ENCODE assay signal across 19 cellular contexts in genomic region chr16:74291176-74291575, GRCh38. TPM values are rescaled to one million over a fixed set of nuclear protein-coding genes. Genes with fewer than 3 reads are reported as not detected.
A peak's percentile ranks its signal among the peaks of the same experiment; 100 is the strongest.
DNase-seq lines count a peak whose midpoint lies in the region; ATAC-seq, FAIRE-seq and TF ChIP-seq lines count a peak whose summit lies in the region.
"Had no signal": no experiment of that assay in that cellular context is flagged by ENCODE, and none has a peak within 500 bp of the region (broad histone marks: within the 10 kb centered on the region; RNA-seq: fewer than 3 reads in every experiment).

No MANE protein-coding gene starts in this region.

- no peaks in the 10 kb centered on the region for H3K36me3 ChIP-seq in DOHH2 (ENCODE audit: control insufficient read depth, low read length)
- H3K36me3 ChIP-seq in RWPE2 (ENCODE audit: low read depth) = no peaks in the 10 kb centered on the region
- H3K36me3 ChIP-seq in esophagus (ENCODE audit: control insufficient read depth in 2 of 2, insufficient read depth in 2 of 2, low read length in 1 of 2) = no peaks in the 10 kb centered on the region
- no peaks in the 10 kb centered on the region for H3K36me3 ChIP-seq in keratinocyte (ENCODE audit: control insufficient read depth in 2 of 2, extremely low read depth in 1 of 2, insufficient read depth in 2 of 2, low read length in 2 of 2)
- H3K36me3 ChIP-seq: BLaER1 had no signal

- 85 to 89% methylated on average over 5 of the region's 5 CpGs for WGBS in esophagus, 2 donors

- H3F3A ChIP-seq in DOHH2 (ENCODE audit: control insufficient read depth, insufficient read depth) = peaks cover 5% of the 10 kb centered on the region; the same call in 1 of the 2 replicates

- no peaks in the 10 kb centered on the region for H4K20me1 ChIP-seq in DOHH2 (ENCODE audit: control insufficient read depth, insufficient read depth, low read depth, low read length)
- no peaks in the 10 kb centered on the region for H4K20me1 ChIP-seq in keratinocyte (ENCODE audit: control insufficient read depth, extremely low read depth, insufficient read depth, low read length)
- H4K20me1 ChIP-seq: BLaER1 had no signal

- no peak for ATAC-seq in RWPE2 (ENCODE audit: low read depth)
- no peak for ATAC-seq in left cardiac atrium
- ATAC-seq: A549, HCT116 had no signal

- no peaks in the 10 kb centered on the region for H3K9me1 ChIP-seq in keratinocyte (ENCODE audit: control insufficient read depth, extremely low read depth, insufficient read depth, low read length)

- FAIRE-seq in keratinocyte (lab: Jason Lieb, UNC) (peak; percentile 13), GM12891 (lab: Jason Lieb, UNC) (no peak)
- FAIRE-seq: A549, G401.6, GM12892, GM18507 had no signal

- dilution Hi-C loops in keratinocyte (cut with MboI; ENCODE audit: extremely low pct_ligation_motif_present, low sequenced_read_pairs) = no loop called here

- H3K79me2 ChIP-seq in DOHH2 (ENCODE audit: control insufficient read depth, low read length) = peaks cover 21% of the 10 kb centered on the region
- H3K79me2 ChIP-seq in keratinocyte (ENCODE audit: control insufficient read depth, insufficient read depth, low read length) = no peaks in the 10 kb centered on the region

- H3K9ac ChIP-seq in keratinocyte (ENCODE audit: control insufficient read depth, extremely low read depth, insufficient read depth, low read length) = no peak overlapping the region
- H3K9ac ChIP-seq: BLaER1 had no signal

- no peaks in the 10 kb centered on the region for H3K9me3 ChIP-seq in DOHH2 (ENCODE audit: control insufficient read depth, insufficient read depth, low read length)
- no peaks in the 10 kb centered on the region for H3K9me3 ChIP-seq in RWPE2 (ENCODE audit: severe bottlenecking)
- no peaks in the 10 kb centered on the region for H3K9me3 ChIP-seq in esophagus (ENCODE audit: control insufficient read depth in 2 of 2, insufficient read depth in 1 of 2, low read depth in 1 of 2, low read length in 1 of 2)
- H3K9me3 ChIP-seq in keratinocyte (ENCODE audit: control insufficient read depth, low read depth, low read length) = no peaks in the 10 kb centered on the region

- H3K9me2 ChIP-seq in DOHH2 (replicated peaks; ENCODE audit: control insufficient read depth, low read length) = no peaks in the 10 kb centered on the region

- H3K4me3 ChIP-seq in DOHH2 (ENCODE audit: low read length) (0 out of 2 replicates have a peak overlapping the region, but pooled peaks have one; percentile 13), RWPE2 (ENCODE audit: severe bottlenecking) (no peak overlapping the region), esophagus (ENCODE audit: low read depth in 1 of 2, low read length in 2 of 2) (no peak overlapping the region), keratinocyte (ENCODE audit: control insufficient read depth in 2 of 3, extremely low read depth in 1 of 3, insufficient read depth in 2 of 3, low read depth in 1 of 3, low read length in 3 of 3) (no peak overlapping the region)
- H3K4me3 ChIP-seq: A549, BLaER1 had no signal

- H3K27ac ChIP-seq in DOHH2 (ENCODE audit: low read depth, low read length) (no peak overlapping the region), RWPE2 (ENCODE audit: poor library complexity, severe bottlenecking) (peak overlapping the region; percentile 65), esophagus (ENCODE audit: low read depth in 2 of 2, low read length in 1 of 2) (peak overlapping the region; percentile 9 to 38), keratinocyte (ENCODE audit: control insufficient read depth, insufficient read depth, low read length) (peak overlapping the region; percentile 53)
- H3K27ac ChIP-seq: A549, BLaER1, HL-60 had no signal

- peaks cover 26% of the 10 kb centered on the region for H3K4me1 ChIP-seq in DOHH2 (ENCODE audit: control insufficient read depth, low read length)
- peaks cover 10% of the 10 kb centered on the region for H3K4me1 ChIP-seq in RWPE2 (ENCODE audit: insufficient read depth, poor library complexity, severe bottlenecking)
- H3K4me1 ChIP-seq in esophagus (ENCODE audit: control insufficient read depth in 2 of 2, insufficient read depth in 2 of 2, low read length in 1 of 2) = peaks cover 0 to 4% of the 10 kb centered on the region in 2 donors
- peaks cover 19% of the 10 kb centered on the region for H3K4me1 ChIP-seq in keratinocyte (ENCODE audit: control insufficient read depth, extremely low read depth, insufficient read depth, low read length)

- TF ChIP-seq POLR2A in GM12891 (IDR thresholded peaks at IDR 0.05; ENCODE audit: low read depth, low read length) = no peak

- no peak for TF ChIP-seq CTCF in DOHH2 (IDR thresholded peaks at IDR 0.05; ENCODE audit: low read depth, low read length, poor library complexity, severe bottlenecking)
- no peak for TF ChIP-seq CTCF in RWPE2 (IDR thresholded peaks at IDR 0.05; ENCODE audit: poor library complexity, severe bottlenecking)
- no peak for TF ChIP-seq CTCF in keratinocyte (optimal IDR thresholded peaks at IDR 0.05 in 1 of 3, IDR thresholded peaks at IDR 0.05 in 1 of 3, conservative IDR thresholded peaks at IDR 0.05 in 1 of 3; ENCODE audit: extremely low read depth in 1 of 3, insufficient read depth in 2 of 3, low read length in 3 of 3)

- H3K27me3 ChIP-seq in DOHH2 (ENCODE audit: control insufficient read depth, low read length) (no peaks in the 10 kb centered on the region), RWPE2 (ENCODE audit: insufficient read depth, poor library complexity, severe bottlenecking) (no peaks in the 10 kb centered on the region), esophagus (ENCODE audit: control insufficient read depth in 1 of 2, insufficient read depth in 2 of 2, low read length in 2 of 2) (no peaks in the 10 kb centered on the region), keratinocyte (ENCODE audit: control insufficient read depth, extremely low read depth, insufficient read depth, low read length) (no peaks in the 10 kb centered on the region)
- H3K27me3 ChIP-seq: BLaER1 had no signal

- DNase-seq in RWPE2 (ENCODE audit: low spot score) = no peak
- DNase-seq in keratinocyte (ENCODE audit: low read depth, low spot score) = no peak
- DNase-seq in GM12891 (ENCODE audit: insufficient read length, low spot score) = no peak
- DNase-seq in DMS 273 treated with DMSO at 0.1 percent for 48 hours (lab: John Stamatoyannopoulos, UW) = no peak
- DNase-seq in left cardiac atrium = no peak
- DNase-seq: CD4-positive, alpha-beta memory T cell; DND-41; GOT3; H7; KBM-7 had no signal

- intact Hi-C loops in left cardiac atrium (cut with DNase I) = no loop called here

- H3K4me2 ChIP-seq in DOHH2 (ENCODE audit: low read length) (peak overlapping the region; percentile 48), keratinocyte (ENCODE audit: control insufficient read depth, extremely low read depth, insufficient read depth, low read depth, low read length) (no peak overlapping the region)
- H3K4me2 ChIP-seq: A549, BLaER1 had no signal

- no peak overlapping the region for H2AFZ ChIP-seq in keratinocyte (ENCODE audit: control insufficient read depth, low read length)

TF ChIP-seq in GM12891, 5 proteins besides CTCF, POLR2A, EP300 and RAD21:
- TF ChIP-seq POLR2AphosphoS5 (IDR thresholded peaks at IDR 0.05; ENCODE audit: low read depth, low read length) = no peak
- no peak for TF ChIP-seq PAX5 (IDR thresholded peaks at IDR 0.05; ENCODE audit: insufficient read depth, low read length, severe bottlenecking)
- no peak for TF ChIP-seq SPI1 (IDR thresholded peaks at IDR 0.05; ENCODE audit: low read depth, low read length)
TF ChIP-seq in GM12891: peak in this region for 0.

RNA-seq across cellular contexts. Expression of gene PSMD7, which starts 5.4 kb away (rescaled TPM):
- polyA plus RNA-seq in esophagus = 10 to 100 TPM; 29.8 to 84.2 TPM
- polyA plus RNA-seq in keratinocyte = 94.3 to 133 TPM (median 130 TPM) in 3 replicates
- 227 TPM for polyA plus RNA-seq in keratinocyte (2011; ENCODE audit: low read depth)
- 90.6 and 134 TPM in 2 replicates for polyA plus RNA-seq in keratinocyte (2011; cell fraction: cytosol; rRNA removed)
- 71.3 and 84.8 TPM in 2 replicates for polyA plus RNA-seq in keratinocyte (2011; cell fraction: nucleus; rRNA removed)
- 131 and 139 TPM in 2 replicates for polyA plus RNA-seq in keratinocyte (2012; ENCODE audit: low replicate concordance)
- 26.9 to 91.9 TPM (median 60.6 TPM) in 3 replicates for polyA minus RNA-seq in keratinocyte
- 83.6 TPM for polyA minus RNA-seq in keratinocyte (2011; cell fraction: cytosol; rRNA and poly(A)+ RNA removed)
- polyA minus RNA-seq in keratinocyte (2011; cell fraction: nucleus; rRNA and poly(A)+ RNA removed) = 26.4 and 52.6 TPM in 2 replicates
- polyA plus RNA-seq in GM12891 (2012; ENCODE audit: low read depth, missing spikeins) = 101 TPM
- 100 to 1,000 TPM in 1 of 2 donors, 10 to 100 TPM in 1; 89.5 to 102 TPM for total RNA-seq in left cardiac atrium
